8 cellular contexts compared by ENCODE assay signal in the genomic region with DNA sequence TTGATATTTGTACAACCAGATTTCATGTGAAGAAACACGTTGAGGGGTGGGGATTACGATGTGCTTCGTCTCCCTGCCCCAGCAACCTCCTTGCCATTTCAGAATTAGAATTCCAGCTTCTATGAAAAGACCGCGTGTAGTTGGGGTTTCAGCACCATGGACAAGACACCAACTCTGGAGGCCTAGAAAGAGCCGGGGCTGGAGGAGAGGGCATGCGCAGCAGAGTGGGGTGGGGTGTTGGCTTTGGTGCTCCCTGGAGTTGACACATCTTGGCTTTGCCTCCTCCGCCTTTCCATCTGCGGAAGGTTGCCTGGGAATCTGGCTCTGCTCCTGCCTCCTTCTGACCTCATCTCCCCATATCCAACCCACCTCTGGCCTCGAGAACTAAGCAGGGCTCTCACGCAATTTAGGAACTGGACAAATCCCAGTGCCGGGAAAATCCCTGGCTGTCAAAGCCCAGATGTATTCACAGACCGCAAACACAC. TPM values are rescaled to one million over a fixed set of nuclear protein-coding genes. Genes with fewer than 3 reads are reported as not detected.
DNase-seq lines count a peak whose midpoint lies in the region; ATAC-seq and TF ChIP-seq lines count a peak whose summit lies in the region.

No MANE protein-coding gene starts in this region.

- TF ChIP-seq CTCF in astrocyte of the cerebellum (IDR thresholded peaks at IDR 0.05; ENCODE audit: low read depth, low read length, missing control alignments), result no peak

- peak; percentile 99 for DNase-seq in AG08395 (ENCODE audit: low spot score)
- DNase-seq in HT-29 (ENCODE audit: low spot score), result peak; percentile 45
- peak; percentile 38 for DNase-seq in astrocyte of the cerebellum (ENCODE audit: low read depth)
- peak; percentile 98 for DNase-seq in iPS-NIHi7 (ENCODE audit: extremely low spot score)
- no peak for DNase-seq in activated gamma-delta T cell treated with Interleukin-2 at 50 U/mL for 16 hours
- DNase-seq in NCI-H1436 treated with DMSO at 0.1 percent for 48 hours (lab: John Stamatoyannopoulos, UW), result no peak

- no peak overlapping the region for H3K4me3 ChIP-seq in astrocyte of the cerebellum (ENCODE audit: low read depth, low read length)

- ATAC-seq in GM21423 (IDR thresholded peaks at IDR 0.05; ENCODE audit: unreplicated experiment), result no peak
- no peak for ATAC-seq in GM19395 (IDR thresholded peaks at IDR 0.05; ENCODE audit: unreplicated experiment)

- in situ Hi-C loops in astrocyte of the cerebellum (cut with HindIII; ENCODE audit: low sequenced_read_pairs), result no loop called here

RNA-seq across cellular contexts. Expression of gene HTR6, which starts 11.8 kb away (rescaled TPM):
- total RNA-seq in HT-29 (2014; rRNA removed; shearing (Covaris generic)), result 0.42 TPM in 1 of 2 replicates, not detected in the other

RNA-seq across cellular contexts. Expression of gene NBL1, which starts 32.4 kb away (rescaled TPM):
- 62.3 and 80.6 TPM in 2 replicates for total RNA-seq in HT-29 (2014; rRNA removed; shearing (Covaris generic))

Comparison
In these comparisons a context has a peak if more than half of its experiments do, and no peak if none do; other contexts are left out.
1. DNase-seq: peak in AG08395 (single experiment), HT-29 (single experiment), astrocyte of the cerebellum (single experiment) and iPS-NIHi7 (single experiment); none in activated gamma-delta T cell treated with Interleukin-2 at 50 U/mL for 16 hours (single experiment) and NCI-H1436 treated with DMSO at 0.1 percent for 48 hours (single experiment).